19 cellular contexts compared by ENCODE assay signal in the genomic region with DNA sequence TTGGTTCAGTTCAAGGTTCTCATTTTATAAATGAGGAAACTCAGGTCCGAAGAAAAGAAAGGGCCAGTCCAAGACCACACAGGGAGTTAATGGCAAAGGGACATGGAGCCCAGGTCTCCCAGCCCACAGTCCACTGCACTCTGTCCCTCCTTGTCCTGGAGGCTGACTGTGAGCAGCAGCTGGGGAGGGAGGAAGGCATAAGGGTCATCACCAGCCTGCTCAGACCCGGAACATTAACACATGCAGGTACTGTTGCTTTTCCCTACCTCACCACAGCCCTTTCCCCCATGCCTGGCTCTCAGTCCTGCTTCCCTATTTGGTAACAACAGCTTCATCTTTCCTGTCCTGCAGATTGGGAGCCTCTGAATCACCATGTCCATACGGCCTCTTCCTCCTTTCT. TPM values are rescaled to one million over a fixed set of nuclear protein-coding genes. Genes with fewer than 3 reads are reported as not detected.
DNase-seq lines count a peak whose midpoint lies in the region; ATAC-seq and TF ChIP-seq lines count a peak whose summit lies in the region.
"Had no signal": no experiment of that assay in that cellular context is flagged by ENCODE, and none has a peak within 500 bp of the region (broad histone marks: within the 10 kb centered on the region; RNA-seq: fewer than 3 reads in every experiment).

No MANE protein-coding gene starts in this region.

- intact Hi-C loops in Right ventricle myocardium superior (cut with DNase I) (no loop called here), esophagus squamous epithelium (cut with DNase I) (no loop called here)

- DNase-seq in right atrium auricular region (ENCODE audit: low spot score) (no peak), Right ventricle myocardium superior (no peak), esophagus squamous epithelium (lab: John Stamatoyannopoulos, UW) (no peak), NCI-H774 (lab: John Stamatoyannopoulos, UW) (no peak)
- DNase-seq: ACHN; activated T-cell treated with anti-CD3 and anti-CD28 coated beads for 4 hours; amniotic stem cell; H7; immature natural killer cell; KBM-7; naive B cell; NCI-H1436 treated with DMSO at 0.1 percent for 48 hours; NCI-H510A; stimulated activated naive CD4-positive, alpha-beta T cell treated with Interleukin-2 at 50 U/mL for 16 hours had no signal

- peak in 1 of 4 donors; percentile 18 for TF ChIP-seq POLR2A in esophagus squamous epithelium (IDR thresholded peaks at IDR 0.05)

- no peak for TF ChIP-seq CTCF in right atrium auricular region (IDR thresholded peaks at IDR 0.05)
- TF ChIP-seq CTCF in esophagus squamous epithelium (IDR thresholded peaks at IDR 0.05), result no peak

- no peak overlapping the region for H3K9ac ChIP-seq in rectal smooth muscle tissue (ENCODE audit: low read length)

- H3K27me3 ChIP-seq in right atrium auricular region (no peaks in the 10 kb centered on the region), esophagus squamous epithelium (no peaks in the 10 kb centered on the region), rectal smooth muscle tissue (ENCODE audit: control insufficient read depth, insufficient read depth, low read length) (no peaks in the 10 kb centered on the region)

- H3K4me1 ChIP-seq in right atrium auricular region, result peaks cover 0 to 91% of the 10 kb centered on the region in 2 donors
- peaks cover 43 to 98% (median 59%) of the 10 kb centered on the region in 3 donors for H3K4me1 ChIP-seq in esophagus squamous epithelium
- H3K4me1 ChIP-seq in rectal smooth muscle tissue (ENCODE audit: control insufficient read depth, insufficient read depth, low read length), result peaks cover 4% of the 10 kb centered on the region

- WGBS in esophagus squamous epithelium, 2 donors, result 57 to 65% methylated on average over 3 of the region's 3 CpGs

- peaks cover 63% of the 10 kb centered on the region for H3K36me3 ChIP-seq in right atrium auricular region
- H3K36me3 ChIP-seq in esophagus squamous epithelium, result peaks cover 0 to 51% (median 19%) of the 10 kb centered on the region in 3 donors
- H3K36me3 ChIP-seq in rectal smooth muscle tissue (ENCODE audit: control insufficient read depth, insufficient read depth, low read length), result peaks cover 22% of the 10 kb centered on the region

- H3K4me3 ChIP-seq in right atrium auricular region (peak overlapping the region; percentile 93), esophagus squamous epithelium (peak overlapping the region in 3 of 4 donors; percentile 66 to 87 (median 80)), rectal smooth muscle tissue (ENCODE audit: low read length) (peak overlapping the region; percentile 33)

- H3K9me3 ChIP-seq in right atrium auricular region, result no peaks in the 10 kb centered on the region
- no peaks in the 10 kb centered on the region for H3K9me3 ChIP-seq in esophagus squamous epithelium

- H3K27ac ChIP-seq in right atrium auricular region (peak overlapping the region; percentile 97 to 98), esophagus squamous epithelium (peak overlapping the region; percentile 79 to 96 (median 90)), rectal smooth muscle tissue (ENCODE audit: low read depth, low read length) (no peak overlapping the region)
- H3K27ac ChIP-seq: foreskin keratinocyte had no signal

- ATAC-seq in Right ventricle myocardium superior (ENCODE audit: poor library complexity) (no peak), HG02938 (IDR thresholded peaks at IDR 0.05; ENCODE audit: unreplicated experiment) (no peak), HG03025 (IDR thresholded peaks at IDR 0.05; ENCODE audit: low FRiP score, unreplicated experiment) (no peak), GM21390 (IDR thresholded peaks at IDR 0.05; ENCODE audit: unreplicated experiment) (no peak)

RNA-seq across cellular contexts. Expression of a gene that starts 4.0 kb away (rescaled TPM):
- 1,000 to 10,000 TPM; 2,222 to 2,480 TPM for total RNA-seq in right atrium auricular region
- 592 TPM for total RNA-seq in Right ventricle myocardium superior
- 1,000 to 10,000 TPM in 1 of 4 donors, 100 to 1,000 TPM in 3; 166 to 1,028 (median 489) TPM for total RNA-seq in esophagus squamous epithelium

RNA-seq across cellular contexts. Expression of a gene that starts 56.4 kb away (rescaled TPM):
- total RNA-seq in right atrium auricular region, result 10 to 100 TPM; 68.9 to 92.6 TPM
- total RNA-seq in Right ventricle myocardium superior, result 126 TPM
- 100 to 1,000 TPM in 1 of 4 donors, 10 to 100 TPM in 3; 55.5 to 109 (median 95.4) TPM for total RNA-seq in esophagus squamous epithelium

Comparison
In these comparisons a context has a peak if more than half of its experiments do, and no peak if none do; other contexts are left out.
1. H3K4me3 ChIP-seq: peak in every context shown above with its lines; median percentile 93 in right atrium auricular region; 80 in esophagus squamous epithelium; 33 in rectal smooth muscle tissue.